ENCODE assay signal across 1 cellular context in the genomic region with DNA sequence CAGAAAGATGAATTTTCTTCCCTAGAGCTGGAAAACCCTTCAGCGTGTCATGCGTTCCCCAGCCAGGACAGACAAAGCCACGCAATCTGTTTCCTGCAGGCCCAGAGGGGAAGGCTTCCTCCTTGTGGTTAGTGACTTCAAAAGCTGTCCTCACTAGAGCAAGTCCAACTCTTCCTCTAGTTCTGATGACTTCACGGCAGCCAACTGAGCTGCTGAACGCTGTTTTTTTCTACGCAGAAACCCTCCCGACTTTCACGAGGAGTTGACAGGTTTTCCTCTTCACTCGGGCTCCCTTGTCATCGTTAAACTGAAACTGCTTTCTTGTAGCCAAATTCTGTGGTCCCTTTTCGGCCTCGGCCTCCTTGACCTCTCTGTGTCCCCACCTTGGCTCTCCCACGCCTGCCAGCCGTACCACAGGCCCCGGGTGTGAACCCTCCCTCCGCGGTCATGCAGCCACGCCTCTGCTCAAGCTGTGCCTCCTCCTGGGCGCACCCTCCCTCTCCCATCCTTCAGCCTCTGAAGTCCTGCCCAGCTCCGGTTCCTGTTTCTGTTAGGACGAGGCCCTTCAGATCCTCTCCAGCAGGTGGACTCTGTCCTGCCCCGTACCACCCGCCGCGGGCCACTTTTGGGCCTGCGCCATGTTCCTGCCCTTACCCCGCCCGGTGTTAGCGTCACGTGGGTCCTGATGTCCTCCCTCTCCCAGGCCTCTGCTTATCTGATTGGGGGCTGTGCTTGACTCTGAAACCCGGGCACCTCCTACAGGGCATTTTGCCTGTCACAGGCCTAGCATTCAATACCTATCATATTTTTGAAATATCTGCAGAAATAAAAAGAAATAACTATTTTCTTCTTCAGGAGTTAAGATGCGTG.
TF ChIP-seq lines count a peak whose summit lies in the region.

No MANE protein-coding gene starts in this region.

TF ChIP-seq in K562, 482 proteins besides CTCF, POLR2A, EP300 and RAD21 (continues in another document):
- TF ChIP-seq ZNF407 (IDR thresholded peaks at IDR 0.05; ENCODE audit: low read depth) (no peak; the same call in 1 of the 2 replicates), HNRNPL (IDR thresholded peaks at IDR 0.05; ENCODE audit: low read depth, low read length) (no peak; the same call in 1 of the 2 replicates), KAT7 (CRISPR knock-in tag; IDR thresholded peaks at IDR 0.05; ENCODE audit: borderline replicate concordance) (peak; percentile 83; the same call in 1 of the 2 replicates), STAT5A (IDR thresholded peaks at IDR 0.05; ENCODE audit: borderline replicate concordance, low read length) (no peak; the same call in none of the 2 replicates), ARID3A (IDR thresholded peaks at IDR 0.05; ENCODE audit: borderline replicate concordance, low read depth, low read length) (0 out of 2 replicates have a peak, but pooled peaks have one; percentile 29), ZNF12 (CRISPR knock-in tag; IDR thresholded peaks at IDR 0.05) (no peak), MTA1 (IDR thresholded peaks at IDR 0.05; ENCODE audit: borderline replicate concordance) (peak; percentile 63; the same call in 1 of the 2 replicates), ELF2 (CRISPR knock-in tag; IDR thresholded peaks at IDR 0.05) (no peak), ZNF212 (CRISPR knock-in tag; IDR thresholded peaks at IDR 0.05) (no peak; the same call in 1 of the 2 replicates), GATAD2B (IDR thresholded peaks at IDR 0.05; ENCODE audit: borderline replicate concordance) (no peak), CBX5 (IDR thresholded peaks at IDR 0.05; ENCODE audit: borderline replicate concordance, low read depth) (peak; percentile 10; the same call in 1 of the 2 replicates), RAD51 (IDR thresholded peaks at IDR 0.05; ENCODE audit: borderline replicate concordance, low read depth) (peak; percentile 97), CC2D1A (IDR thresholded peaks at IDR 0.05) (peak; percentile 49), DNMT1 (IDR thresholded peaks at IDR 0.05) (0 out of 2 replicates have a peak, but pooled peaks have one; percentile 4), ZBTB11 (CRISPR knock-in tag; IDR thresholded peaks at IDR 0.05) (peak in 1 of 3 experiments; percentile 73; a peak in 2 of 6 replicates), ATF4 (CRISPR knock-in tag; IDR thresholded peaks at IDR 0.05) (0 out of 2 replicates have a peak, but pooled peaks have one; percentile 5), HNRNPH1 (optimal IDR thresholded peaks at IDR 0.05; ENCODE audit: low read depth, low read length) (no peak), ARHGAP35 (IDR thresholded peaks at IDR 0.05; ENCODE audit: partially characterized antibody) (no peak), ZNF280B (CRISPR knock-in tag; IDR thresholded peaks at IDR 0.05) (no peak)
- TF ChIP-seq, protein P1, sequence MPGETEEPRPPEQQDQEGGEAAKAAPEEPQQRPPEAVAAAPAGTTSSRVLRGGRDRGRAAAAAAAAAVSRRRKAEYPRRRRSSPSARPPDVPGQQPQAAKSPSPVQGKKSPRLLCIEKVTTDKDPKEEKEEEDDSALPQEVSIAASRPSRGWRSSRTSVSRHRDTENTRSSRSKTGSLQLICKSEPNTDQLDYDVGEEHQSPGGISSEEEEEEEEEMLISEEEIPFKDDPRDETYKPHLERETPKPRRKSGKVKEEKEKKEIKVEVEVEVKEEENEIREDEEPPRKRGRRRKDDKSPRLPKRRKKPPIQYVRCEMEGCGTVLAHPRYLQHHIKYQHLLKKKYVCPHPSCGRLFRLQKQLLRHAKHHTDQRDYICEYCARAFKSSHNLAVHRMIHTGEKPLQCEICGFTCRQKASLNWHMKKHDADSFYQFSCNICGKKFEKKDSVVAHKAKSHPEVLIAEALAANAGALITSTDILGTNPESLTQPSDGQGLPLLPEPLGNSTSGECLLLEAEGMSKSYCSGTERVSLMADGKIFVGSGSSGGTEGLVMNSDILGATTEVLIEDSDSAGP (CRISPR knock-in tag; IDR thresholded peaks at IDR 0.05), result peak; percentile 50; the same call in 1 of the 2 replicates
